Comparison of ENCODE assay signal across 11 cellular contexts in the genomic region with DNA sequence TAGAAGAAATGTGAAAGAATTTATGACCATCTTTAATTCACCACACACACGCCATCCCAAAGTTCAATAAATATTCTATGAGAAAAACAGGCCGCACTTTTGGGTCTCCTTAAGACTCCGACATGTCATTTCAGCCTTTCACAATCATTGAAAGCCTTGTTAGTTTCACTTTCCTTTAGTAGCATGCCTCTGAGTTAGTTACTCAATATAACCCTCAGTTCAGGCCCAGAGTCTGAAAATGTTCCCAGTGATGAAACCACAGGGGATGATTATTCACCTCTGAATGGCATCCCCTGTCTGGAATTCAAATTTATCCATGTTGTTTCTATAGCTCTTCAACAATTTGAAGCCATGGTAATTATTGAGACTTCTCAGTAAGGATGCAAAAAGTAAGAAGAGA.
DNase-seq lines count a peak whose midpoint lies in the region; ATAC-seq, FAIRE-seq and TF ChIP-seq lines count a peak whose summit lies in the region.
"Had no signal": no experiment of that assay in that cellular context is flagged by ENCODE, and none has a peak within 500 bp of the region (broad histone marks: within the 10 kb centered on the region; RNA-seq: fewer than 3 reads in every experiment).

No MANE protein-coding gene starts in this region.

- H3K36me3 ChIP-seq in adipocyte (ENCODE audit: control insufficient read depth, insufficient read depth, low read length, severe bottlenecking) = no peaks in the 10 kb centered on the region
- no peaks in the 10 kb centered on the region for H3K36me3 ChIP-seq in keratinocyte (ENCODE audit: control insufficient read depth in 2 of 2, extremely low read depth in 1 of 2, insufficient read depth in 2 of 2, low read length in 2 of 2)
- H3K36me3 ChIP-seq in transverse colon = no peaks in the 10 kb centered on the region
- H3K36me3 ChIP-seq in prostate gland = no peaks in the 10 kb centered on the region
- H3K36me3 ChIP-seq: SJCRH30 had no signal

- H3K27ac ChIP-seq in keratinocyte (ENCODE audit: control insufficient read depth, insufficient read depth, low read length) (peak overlapping the region; percentile 3), transverse colon (peak overlapping the region in 3 of 4 donors; percentile 2 to 51 (median 4)), prostate gland (no peak overlapping the region)
- H3K27ac ChIP-seq: SJCRH30 had no signal

- no peaks in the 10 kb centered on the region for H3K79me2 ChIP-seq in keratinocyte (ENCODE audit: control insufficient read depth, insufficient read depth, low read length)

- peak overlapping the region in 1 of 2 donors; percentile 19 for H3K4me3 Mint-ChIP-seq in activated T-cell treated with anti-CD3 and anti-CD28 coated beads, Interleukin-2, amount 50 U/mL, for 72 hours

- peak overlapping the region; percentile 18 for H2AFZ ChIP-seq in keratinocyte (ENCODE audit: control insufficient read depth, low read length)

- intact Hi-C loops in transverse colon (cut with DNase I; ENCODE audit: low total_unique reads) (no loop called here), prostate gland (cut with DNase I) (no loop called here)

- FAIRE-seq in keratinocyte (lab: Jason Lieb, UNC) = no peak

- 54 to 70% methylated on average over 3 of the region's 3 CpGs for WGBS in transverse colon (ENCODE audit: low coverage in 1 of 2), 2 donors
- WGBS in prostate gland = 74% methylated on average over 3 of the region's 3 CpGs

- no peaks in the 10 kb centered on the region for H4K20me1 ChIP-seq in keratinocyte (ENCODE audit: control insufficient read depth, extremely low read depth, insufficient read depth, low read length)

- H3K27me3 ChIP-seq in adipocyte (replicated peaks; ENCODE audit: control insufficient read depth, insufficient read depth, low read length) (no peaks in the 10 kb centered on the region), keratinocyte (ENCODE audit: control insufficient read depth, extremely low read depth, insufficient read depth, low read length) (no peaks in the 10 kb centered on the region), transverse colon (no peaks in the 10 kb centered on the region), prostate gland (replicated peaks; ENCODE audit: insufficient read depth) (no peaks in the 10 kb centered on the region)
- H3K27me3 ChIP-seq: SJCRH30 had no signal

- TF ChIP-seq EP300 in transverse colon (IDR thresholded peaks at IDR 0.05; ENCODE audit: low read depth) = no peak

- H3K9ac ChIP-seq in adipocyte (ENCODE audit: low read length) = peak overlapping the region; percentile 25
- H3K9ac ChIP-seq in keratinocyte (ENCODE audit: control insufficient read depth, extremely low read depth, insufficient read depth, low read length) = no peak overlapping the region

- peak overlapping the region; percentile 31 for H3K27ac Mint-ChIP-seq in activated T-cell treated with anti-CD3 and anti-CD28 coated beads, Interleukin-2, amount 50 U/mL, for 72 hours

- H3K4me3 ChIP-seq in adipocyte (ENCODE audit: low read length) (peak overlapping the region; percentile 48), keratinocyte (ENCODE audit: control insufficient read depth in 2 of 3, extremely low read depth in 1 of 3, insufficient read depth in 2 of 3, low read depth in 1 of 3, low read length in 3 of 3) (no peak overlapping the region), transverse colon (no peak overlapping the region), prostate gland (no peak overlapping the region)
- H3K4me3 ChIP-seq: SJCRH30 had no signal

- H3K36me3 Mint-ChIP-seq in activated T-cell treated with anti-CD3 and anti-CD28 coated beads, Interleukin-2, amount 50 U/mL, for 72 hours (ENCODE audit: insufficient read depth in 2 of 2) = peaks cover 4% of the 10 kb centered on the region in 2 donors

- H3K4me1 Mint-ChIP-seq in activated T-cell treated with anti-CD3 and anti-CD28 coated beads, Interleukin-2, amount 50 U/mL, for 72 hours (ENCODE audit: low read depth) = no peaks in the 10 kb centered on the region

- H3K9me1 ChIP-seq in keratinocyte (ENCODE audit: control insufficient read depth, extremely low read depth, insufficient read depth, low read length) = no peaks in the 10 kb centered on the region

- H3K27me3 Mint-ChIP-seq in activated T-cell treated with anti-CD3 and anti-CD28 coated beads, Interleukin-2, amount 50 U/mL, for 72 hours (ENCODE audit: low read depth) = peaks cover 9% of the 10 kb centered on the region

- ATAC-seq in activated T-cell treated with anti-CD3 and anti-CD28 coated beads, Interleukin-2, amount 50 U/mL, for 72 hours (replicated peaks in 1 of 2) = peak; percentile 31 to 77
- no peak for ATAC-seq in GM18498 (IDR thresholded peaks at IDR 0.05; ENCODE audit: unreplicated experiment)

- H3K4me1 ChIP-seq in adipocyte (ENCODE audit: control insufficient read depth, insufficient read depth, low read length) = peaks cover 19% of the 10 kb centered on the region
- H3K4me1 ChIP-seq in keratinocyte (ENCODE audit: control insufficient read depth, extremely low read depth, insufficient read depth, low read length) = peaks cover 10% of the 10 kb centered on the region
- H3K4me1 ChIP-seq in transverse colon = peaks cover 0 to 4% (median 0%) of the 10 kb centered on the region in 4 donors
- H3K4me1 ChIP-seq in prostate gland (replicated peaks) = no peaks in the 10 kb centered on the region
- H3K4me1 ChIP-seq: SJCRH30 had no signal

- peak overlapping the region; percentile 42 for H3K4me2 ChIP-seq in keratinocyte (ENCODE audit: control insufficient read depth, extremely low read depth, insufficient read depth, low read depth, low read length)

- H3K9me3 ChIP-seq in adipocyte (ENCODE audit: control insufficient read depth, low read length) = no peaks in the 10 kb centered on the region
- H3K9me3 ChIP-seq in keratinocyte (ENCODE audit: control insufficient read depth, low read depth, low read length) = no peaks in the 10 kb centered on the region
- no peaks in the 10 kb centered on the region for H3K9me3 ChIP-seq in transverse colon
- H3K9me3 ChIP-seq in prostate gland = no peaks in the 10 kb centered on the region

- no peak for DNase-seq in activated T-cell treated with anti-CD3 and anti-CD28 coated beads, Interleukin-2, amount 50 U/mL, for 72 hours
- no peak for DNase-seq in activated T-cell treated with anti-CD3 and anti-CD28 coated beads, Interleukin-2, amount 50 U/mL, for 1 hour
- DNase-seq in adipocyte (ENCODE audit: low read depth) = peak; percentile 92
- DNase-seq in keratinocyte (ENCODE audit: low read depth, low spot score) = no peak
- DNase-seq in transverse colon = no peak
- DNase-seq in prostate gland (ENCODE audit: low spot score) = no peak
- no peak for DNase-seq in NCI-H2196 (lab: John Stamatoyannopoulos, UW; ENCODE audit: unreplicated experiment)
- DNase-seq: activated gamma-delta T cell treated with Interleukin-2 at 50 U/mL for 16 hours; SJCRH30; stimulated activated CD4-positive, alpha-beta T cell treated with anti-CD3 and anti-CD28 coated beads, Interleukin-4, amount 100 ng/mL, for 4 hours had no signal

- in situ Hi-C loops in transverse colon (cut with MboI; ENCODE audit: low pct_ligation_motif_present in 1 of 4, low pct_unique_long_range_greater_than_20kb in 1 of 4, low sequenced_read_pairs in 3 of 4) = no loop called here

- H3K9me3 Mint-ChIP-seq in activated T-cell treated with anti-CD3 and anti-CD28 coated beads, Interleukin-2, amount 50 U/mL, for 72 hours = peaks cover 6 to 9% of the 10 kb centered on the region in 2 donors

- TF ChIP-seq CTCF in keratinocyte (optimal IDR thresholded peaks at IDR 0.05 in 1 of 3, IDR thresholded peaks at IDR 0.05 in 1 of 3, conservative IDR thresholded peaks at IDR 0.05 in 1 of 3; ENCODE audit: extremely low read depth in 1 of 3, insufficient read depth in 2 of 3, low read length in 3 of 3) (no peak), transverse colon (IDR thresholded peaks at IDR 0.05) (no peak), prostate gland (IDR thresholded peaks at IDR 0.05) (no peak)

- TF ChIP-seq POLR2A in transverse colon (IDR thresholded peaks at IDR 0.05) = no peak
- TF ChIP-seq POLR2A in prostate gland (IDR thresholded peaks at IDR 0.05) = no peak

- dilution Hi-C loops in keratinocyte (cut with MboI; ENCODE audit: extremely low pct_ligation_motif_present, low sequenced_read_pairs) = no loop called here

Comparison
In these comparisons a context has a peak if more than half of its experiments do, and no peak if none do; other contexts are left out.
1. H3K27ac ChIP-seq: peak in keratinocyte (single experiment) and transverse colon (3 of 4); none in prostate gland (0 of 2).